ENCODE assay signal across 17 cellular contexts in genomic region chr12:18284461-18284860, GRCh38. TPM values are rescaled to one million over a fixed set of nuclear protein-coding genes. Genes with fewer than 3 reads are reported as not detected.
DNase-seq lines count a peak whose midpoint lies in the region; ATAC-seq and TF ChIP-seq lines count a peak whose summit lies in the region.
"Had no signal": no experiment of that assay in that cellular context is flagged by ENCODE, and none has a peak within 500 bp of the region (broad histone marks: within the 10 kb centered on the region; RNA-seq: fewer than 3 reads in every experiment).

No MANE protein-coding gene starts in this region.

- peaks cover 10% of the 10 kb centered on the region; the same call in 1 of the 2 replicates for H3K9me3 Mint-ChIP-seq in WTC11

- TF ChIP-seq CTCF in WTC11 (IDR thresholded peaks at IDR 0.05) = no peak
- no peak for TF ChIP-seq CTCF in uterus (IDR thresholded peaks at IDR 0.05)
- no peak for TF ChIP-seq CTCF in coronary artery (IDR thresholded peaks at IDR 0.05)

- POLR2A ChIA-PET in WTC11 (lab: Charles Lee) = no interaction called here

- H3K27me3 Mint-ChIP-seq in WTC11 (ENCODE audit: low read depth) = no peaks in the 10 kb centered on the region
- H3K27me3 Mint-ChIP-seq: IgD-negative memory B cell had no signal

- peaks cover 2% of the 10 kb centered on the region; the same call in 1 of the 2 replicates for H3K36me3 Mint-ChIP-seq in WTC11
- H3K36me3 Mint-ChIP-seq: IgD-negative memory B cell had no signal

- H3K27ac Mint-ChIP-seq in WTC11 = peak overlapping the region; percentile 46
- H3K27ac Mint-ChIP-seq: IgD-negative memory B cell had no signal

- DNase-seq in WTC11 (ENCODE audit: low spot score) (no peak), dermis microvascular lymphatic vessel endothelial cell (ENCODE audit: low read depth in 2 of 2) (peak; percentile 45 to 68), left kidney (ENCODE audit: low read depth, low spot score) (peak; percentile 29), uterus (no peak), DMS 273 (lab: John Stamatoyannopoulos, UW; ENCODE audit: unreplicated experiment) (no peak), DMS 273 treated with DMSO at 0.1 percent for 48 hours (lab: John Stamatoyannopoulos, UW) (no peak), coronary artery (ENCODE audit: low spot score) (no peak)
- DNase-seq: Caco-2, DMS79, Kasumi-1, NCI-H1105, NCI-H1694, NCI-H524 had no signal

- no peak overlapping the region for H3K4me3 Mint-ChIP-seq in WTC11
- H3K4me3 Mint-ChIP-seq: IgD-negative memory B cell had no signal

- H3K4me1 ChIP-seq in uterus = no peaks in the 10 kb centered on the region
- H3K4me1 ChIP-seq: Caco-2 had no signal

- H3K9me3 ChIP-seq in uterus = no peaks in the 10 kb centered on the region
- H3K9me3 ChIP-seq: Caco-2 had no signal

- H3K27ac ChIP-seq in uterus (peak overlapping the region; percentile 71 to 79), coronary artery (no peak overlapping the region)
- H3K27ac ChIP-seq: HL-60 had no signal

- H3K4me3 ChIP-seq in uterus = no peak overlapping the region
- H3K4me3 ChIP-seq in coronary artery = no peak overlapping the region

- no peak for ATAC-seq in WTC11
- ATAC-seq: HCT116, Panc1 had no signal

- CTCF ChIA-PET in WTC11 (lab: Charles Lee) = interaction anchor here (1.2 kb wide), 1 partner anchor 34 kb away, joined by 4 read pairs; no protein-coding TSS in a partner anchor

- peaks cover 25% of the 10 kb centered on the region for H3K4me1 Mint-ChIP-seq in WTC11
- H3K4me1 Mint-ChIP-seq: IgD-negative memory B cell had no signal

- no peaks in the 10 kb centered on the region for H3K36me3 ChIP-seq in uterus

- no peaks in the 10 kb centered on the region for H3K27me3 ChIP-seq in uterus

- intact Hi-C loops in uterus (cut with DNase I; ENCODE audit: low total_unique reads) = no loop called here

- TF ChIP-seq POLR2A in uterus (IDR thresholded peaks at IDR 0.05) = no peak

TF ChIP-seq in WTC11, 78 proteins besides CTCF, POLR2A, EP300 and RAD21:
- TF ChIP-seq ATF3 (CRISPR knock-in tag; conservative IDR thresholded peaks at IDR 0.05) (no peak), IRF1 (CRISPR knock-in tag; IDR thresholded peaks at IDR 0.05) (no peak), USF2 (CRISPR knock-in tag; IDR thresholded peaks at IDR 0.05) (no peak), EMX1 (CRISPR knock-in tag; IDR thresholded peaks at IDR 0.05) (no peak), FOXP1 (CRISPR knock-in tag; IDR thresholded peaks at IDR 0.05; ENCODE audit: borderline replicate concordance) (no peak), ATF6 (CRISPR knock-in tag; IDR thresholded peaks at IDR 0.05) (no peak), NFYB (CRISPR knock-in tag; conservative IDR thresholded peaks at IDR 0.05; ENCODE audit: low read depth) (no peak), ATF2 (CRISPR knock-in tag; IDR thresholded peaks at IDR 0.05; ENCODE audit: borderline replicate concordance, low read depth) (no peak), ZNF317 (CRISPR knock-in tag; IDR thresholded peaks at IDR 0.05; ENCODE audit: borderline replicate concordance, low read depth) (no peak), ZBTB21 (CRISPR knock-in tag; IDR thresholded peaks at IDR 0.05; ENCODE audit: borderline replicate concordance) (no peak), PRDM15 (CRISPR knock-in tag; IDR thresholded peaks at IDR 0.05) (no peak), TEAD1 (CRISPR knock-in tag; IDR thresholded peaks at IDR 0.05) (no peak), NFE2L1 (CRISPR knock-in tag; IDR thresholded peaks at IDR 0.05) (no peak), ESRRA (CRISPR knock-in tag; IDR thresholded peaks at IDR 0.05; ENCODE audit: borderline replicate concordance) (no peak), ZMAT4 (CRISPR knock-in tag; IDR thresholded peaks at IDR 0.05) (no peak), ATF1 (CRISPR knock-in tag; IDR thresholded peaks at IDR 0.05) (no peak)

RNA-seq across cellular contexts. Expression of gene PIK3C2G, which starts 23.1 kb away (rescaled TPM):
- total RNA-seq in WTC11 (2021) = not detected in 3 replicates
- 0.51 and 1.6 TPM in 2 replicates for total RNA-seq in dermis microvascular lymphatic vessel endothelial cell
- total RNA-seq in uterus = 1 to 10 TPM in 1 of 4 donors, under 1 TPM in 2, not detected in 1; under 0.01 to 2.2 (median 0.34) TPM
- total RNA-seq: Caco-2 had no signal

Comparison
In these comparisons a context has a peak if more than half of its experiments do, and no peak if none do; other contexts are left out.
1. DNase-seq: peak in dermis microvascular lymphatic vessel endothelial cell (2 of 2) and left kidney (single experiment); none in WTC11 (single experiment), uterus (0 of 2), DMS 273 (single experiment), DMS 273 treated with DMSO at 0.1 percent for 48 hours (single experiment) and coronary artery (single experiment).
2. H3K27ac ChIP-seq: peak in uterus (2 of 2); none in coronary artery (0 of 2).